ENCODE assay signal across 8 cellular contexts in genomic region chrX:46836701-46837542, GRCh38. TPM values are rescaled to one million over a fixed set of nuclear protein-coding genes. Genes with fewer than 3 reads are reported as not detected.
A peak's percentile ranks its signal among the peaks of the same experiment; 100 is the strongest.
DNase-seq lines count a peak whose midpoint lies in the region; ATAC-seq, FAIRE-seq and TF ChIP-seq lines count a peak whose summit lies in the region.

RP2 (plus strand) TSS chrX:46837043; CDS start chrX:46837101, 58 bp downstream.

- POLR2A ChIA-PET in HepG2 (lab: Yijun Ruan, JAX): interaction anchor here (1.5 kb wide), 1 partner anchor 308 kb away, joined by 3 read pairs; the partner anchor contains the start of gene NDUFB11

- no peaks in the 10 kb centered on the region for H3K9me3 ChIP-seq in HepG2 (ENCODE audit: low read length)

- H3K27me3 ChIP-seq in dorsolateral prefrontal cortex (peaks cover 0 to 26% (median 0%) of the 10 kb centered on the region in 45 donors), HepG2 (ENCODE audit: control insufficient read depth in 1 of 2, insufficient read depth in 2 of 2, low read length in 2 of 2) (no peaks in the 10 kb centered on the region; a peak in 1 of 5 replicates)

- H3K4me2 ChIP-seq in HepG2 (ENCODE audit: low read depth, low read length): peak within 1 kb of the TSS; percentile 68

- TF ChIP-seq RAD21 in HepG2 (CRISPR knock-in tag; IDR thresholded peaks at IDR 0.05): no peak

- H3K79me2 ChIP-seq in HepG2 (ENCODE audit: insufficient read depth, low read length): peaks cover 31% of the 10 kb centered on the region

- DNase-seq in NCI-H748 (lab: John Stamatoyannopoulos, UW; ENCODE audit: unreplicated experiment) (peak; percentile 97), dorsolateral prefrontal cortex (peak; percentile 78 to 93 (median 90)), HepG2 (ENCODE audit: low spot score) (peak; percentile 91)
- peak; percentile 86 for DNase-seq in activated CD4-positive, alpha-beta T cell treated with anti-CD3 and anti-CD28 coated beads, Interleukin-2, amount 50 U/mL, for 48 hours
- DNase-seq in stimulated activated CD4-positive, alpha-beta T cell treated with anti-CD3 and anti-CD28 coated beads, Interleukin-2, amount 100 ng/mL, for 48 hours: peak; percentile 72 to 73

- peaks cover 15% of the 10 kb centered on the region for H3K4me1 ChIP-seq in HepG2 (ENCODE audit: insufficient read depth, low read length)

- WGBS in HepG2 (ENCODE audit: low lambda C conversion rate): no CpG with 5 or more reads among the region's 71 CpGs

- no peaks in the 10 kb centered on the region for H3K36me3 ChIP-seq in HepG2 (replicated peaks in 1 of 2; ENCODE audit: control insufficient read depth in 1 of 2, insufficient read depth in 2 of 2, low read length in 2 of 2)

- TF ChIP-seq CTCF in C4-2B (conservative IDR thresholded peaks at IDR 0.05) (no peak), dorsolateral prefrontal cortex (IDR thresholded peaks at IDR 0.05 in 54 of 56, conservative IDR thresholded peaks at IDR 0.05 in 2 of 56; ENCODE audit: low read depth in 1 of 56, partially characterized antibody in 56 of 56) (peak in 38 of 56 donors; percentile 4 to 52 (median 32)), HepG2 (CRISPR knock-in tag; IDR thresholded peaks at IDR 0.05) (peak; percentile 3; the same call in 1 of the 2 replicates)

- TF ChIP-seq EP300 in HepG2 (IDR thresholded peaks at IDR 0.05; ENCODE audit: low read depth in 2 of 2, low read length in 2 of 2) (no peak), HepG2 (CRISPR knock-in tag; IDR thresholded peaks at IDR 0.05; ENCODE audit: borderline replicate concordance) (no peak)

- TF ChIP-seq POLR2A in HepG2 (IDR thresholded peaks at IDR 0.05; ENCODE audit: insufficient read depth in 1 of 2, low read depth in 2 of 2, low read length in 2 of 2): peak; percentile 71 to 86

- no TSS peak for BruUV-seq in HepG2 (replicated peaks; lab: Mats Ljungman, UMichigan)

- H3K27ac ChIP-seq in C4-2B: peak within 1 kb of the TSS; percentile 78
- peak within 1 kb of the TSS in 46 of 59 donors; percentile 6 to 86 (median 56) for H3K27ac ChIP-seq in dorsolateral prefrontal cortex
- H3K27ac ChIP-seq in HepG2 (ENCODE audit: extremely low read length, insufficient read depth, low read length): peak within 1 kb of the TSS; percentile 83

- H3K4me3 ChIP-seq in dorsolateral prefrontal cortex (peak within 1 kb of the TSS; percentile 37 to 87 (median 73)), HepG2 (replicated peaks in 1 of 3; ENCODE audit: insufficient read depth in 1 of 3, low read depth in 2 of 3, low read length in 3 of 3) (peak within 1 kb of the TSS; percentile 74 to 82 (median 81))

- no peaks in the 10 kb centered on the region for H4K20me1 ChIP-seq in HepG2 (ENCODE audit: insufficient read depth, low read length)

- CTCF ChIA-PET in HepG2 (lab: Yijun Ruan, JAX; ENCODE audit: low intra/inter-chr PET ratio, low total read pairs): no interaction called here

- ATAC-seq in GM19395 (IDR thresholded peaks at IDR 0.05; ENCODE audit: unreplicated experiment) (peak; percentile 92), HG03558 (IDR thresholded peaks at IDR 0.05; ENCODE audit: extremely low read depth, unreplicated experiment) (peak; percentile 80), HepG2 (peak; percentile 99)

- intact Hi-C loops in dorsolateral prefrontal cortex (cut with DNase I) (loop anchor here in 1 of 2 donors (5.0 kb wide), 1 partner anchor 75 kb away; the partner anchor contains the start of gene JADE3), HepG2 (cut with micrococcal nuclease; ENCODE audit: unreplicated experiment) (loop anchor here (5.0 kb wide), 1 partner anchor 35 kb away; no protein-coding TSS in a partner anchor)

- H3K9ac ChIP-seq in HepG2 (ENCODE audit: insufficient read depth, low read depth, low read length): peak within 1 kb of the TSS; percentile 81

- in situ Hi-C loops in HepG2 (cut with HindIII; ENCODE audit: extremely low pct_ligation_motif_present, low pct_unique_long_range_greater_than_20kb): no loop called here

- peak within 1 kb of the TSS; percentile 72 for H2AFZ ChIP-seq in HepG2 (ENCODE audit: low read length)

- FAIRE-seq in HepG2 (lab: Jason Lieb, UNC): peak; percentile 93

TF ChIP-seq in HepG2, 621 proteins besides CTCF, POLR2A, EP300 and RAD21 (continues in another document):
- TF ChIP-seq ZNF891 (CRISPR knock-in tag; IDR thresholded peaks at IDR 0.05) (no peak), KMT2B (CRISPR knock-in tag; IDR thresholded peaks at IDR 0.05) (peak; percentile 47; the same call in 1 of the 2 replicates), NR2C2 (CRISPR knock-in tag; IDR thresholded peaks at IDR 0.05; ENCODE audit: borderline replicate concordance) (no peak), ZNF639 (CRISPR knock-in tag; conservative IDR thresholded peaks at IDR 0.05) (no peak), THYN1 (CRISPR knock-in tag; IDR thresholded peaks at IDR 0.05; ENCODE audit: borderline replicate concordance, low read depth) (no peak), CREB1 (IDR thresholded peaks at IDR 0.05) (peak; percentile 43; the same call in 1 of the 2 replicates), CREB1 (CRISPR knock-in tag; IDR thresholded peaks at IDR 0.05) (0 out of 2 replicates have a peak, but pooled peaks have one; percentile 12), EZH2 (conservative IDR thresholded peaks at IDR 0.05; ENCODE audit: low read depth, low read length) (no peak), AGO1 (IDR thresholded peaks at IDR 0.05; ENCODE audit: low read depth, low read length, poor library complexity, severe bottlenecking) (no peak), MIER2 (CRISPR knock-in tag; IDR thresholded peaks at IDR 0.05) (no peak), SRSF1 (optimal IDR thresholded peaks at IDR 0.05; ENCODE audit: low read depth, low read length) (no peak), ZNF557 (CRISPR knock-in tag; IDR thresholded peaks at IDR 0.05) (no peak), TEAD3 (CRISPR knock-in tag; optimal IDR thresholded peaks at IDR 0.05; ENCODE audit: borderline replicate concordance) (peak; percentile 60), AGO2 (optimal IDR thresholded peaks at IDR 0.05; ENCODE audit: low read depth, low read length) (no peak), ZNF703 (CRISPR knock-in tag; IDR thresholded peaks at IDR 0.05; ENCODE audit: borderline replicate concordance) (no peak)

RNA-seq across cellular contexts. Expression of gene RP2, which starts in this region (rescaled TPM):
- total RNA-seq in dorsolateral prefrontal cortex (1 to 10 TPM; 2.2 to 5.7 (median 3.4) TPM), HepG2 (2016; rRNA removed; fragmentation: Illumina TruSeq; extraction: Trizol) (9.9 and 14.6 TPM in 2 replicates)
- 0.81 and 1.1 TPM in 2 replicates for total RNA-seq in HepG2 (2016; cell fraction: cytosol; rRNA removed; fragmentation: Illumina TruSeq; extraction: Trizol; ENCODE audit: low read depth)
- 10.0 and 16.2 TPM in 2 replicates for total RNA-seq in HepG2 (2016; cell fraction: insoluble cytoplasmic fraction; rRNA removed; fragmentation: Illumina TruSeq; extraction: Trizol)
- total RNA-seq in HepG2 (2016; cell fraction: membrane; rRNA removed; fragmentation: Illumina TruSeq; extraction: Trizol): 2.7 and 2.8 TPM in 2 replicates
- total RNA-seq in HepG2 (2016; cell fraction: nucleus; rRNA removed; fragmentation: Illumina TruSeq; extraction: Trizol): 4.8 and 5.0 TPM in 2 replicates
- polyA plus RNA-seq in HepG2 (2011; rRNA removed): 3.5 and 5.0 TPM in 2 replicates
- polyA plus RNA-seq in HepG2 (2011; cell fraction: cytosol; rRNA removed): 2.0 and 2.6 TPM in 2 replicates
- 1.00 and 1.3 TPM in 2 replicates for polyA plus RNA-seq in HepG2 (2011; cell fraction: nucleus; rRNA removed)
- 3.7 and 4.9 TPM in 2 replicates for polyA plus RNA-seq in HepG2 (2012)
- polyA plus RNA-seq in HepG2 (2016; cell fraction: cytosol; fragmentation: Illumina TruSeq; extraction: Trizol; ENCODE audit: low read depth): 0.20 and 0.26 TPM in 2 replicates
- polyA plus RNA-seq in HepG2 (2016; cell fraction: insoluble cytoplasmic fraction; fragmentation: Illumina TruSeq; extraction: Trizol; ENCODE audit: low read depth): 11.6 and 13.6 TPM in 2 replicates
- 0.60 and 1.1 TPM in 2 replicates for polyA plus RNA-seq in HepG2 (2016; cell fraction: membrane; fragmentation: Illumina TruSeq; extraction: Trizol; ENCODE audit: low read depth)
- polyA plus RNA-seq in HepG2 (2016; cell fraction: nucleus; fragmentation: Illumina TruSeq; extraction: Trizol; ENCODE audit: insufficient read depth, low read depth): 5.1 and 5.7 TPM in 2 replicates
- polyA minus RNA-seq in HepG2 (2011; rRNA and poly(A)+ RNA removed; ENCODE audit: low replicate concordance): 2.5 and 9.4 TPM in 2 replicates
- polyA minus RNA-seq in HepG2 (2011; cell fraction: cytosol; rRNA and poly(A)+ RNA removed): 4.1 and 4.7 TPM in 2 replicates
- 4.6 TPM in 2 replicates for polyA minus RNA-seq in HepG2 (2011; cell fraction: nucleus; rRNA and poly(A)+ RNA removed)

Comparison
In these comparisons a context has a peak if more than half of its experiments do, and no peak if none do; other contexts are left out.
1. Peak in every context shown above with its lines: DNase-seq, ATAC-seq, H3K4me3 ChIP-seq and H3K27ac ChIP-seq.